Comparison of ENCODE assay signal across 11 cellular contexts in genomic region chr10:4354382-4354812, GRCh38.
DNase-seq lines count a peak whose midpoint lies in the region; ATAC-seq and TF ChIP-seq lines count a peak whose summit lies in the region.
"Had no signal": no experiment of that assay in that cellular context is flagged by ENCODE, and none has a peak within 500 bp of the region (broad histone marks: within the 10 kb centered on the region; RNA-seq: fewer than 3 reads in every experiment).

No MANE protein-coding gene starts in this region.

- peak overlapping the region; percentile 72 for H3K4me2 ChIP-seq in Loucy (ENCODE audit: low read depth, low read length, poor library complexity, severe bottlenecking)

- H3K27me3 ChIP-seq in Loucy (ENCODE audit: insufficient read depth, low read length, poor library complexity, severe bottlenecking) (no peaks in the 10 kb centered on the region), colonic mucosa (no peaks in the 10 kb centered on the region)

- ATAC-seq in mucosa of descending colon: peak; percentile 95
- no peak for ATAC-seq in GM18519 (IDR thresholded peaks at IDR 0.05; ENCODE audit: low FRiP score, unreplicated experiment)
- ATAC-seq: stimulated activated memory B cell treated with anti-CD40 and anti-IgM and Interleukin-4, amounts not matched to agents 10 μg/mL and 1 μg/mL and 100 μg/mL, for 72 hours had no signal

- intact Hi-C loops in colonic mucosa (cut with DNase I) (no loop called here), mucosa of descending colon (cut with DNase I, micrococcal nuclease) (no loop called here), posterior cingulate gyrus (cut with DNase I) (no loop called here)

- H2AFZ ChIP-seq in Loucy (ENCODE audit: low read length): peak overlapping the region; percentile 29; the same call in 1 of the 2 replicates

- H3K27ac ChIP-seq in colonic mucosa: no peak overlapping the region

- TF ChIP-seq CTCF in AG10803 (conservative IDR thresholded peaks at IDR 0.05; ENCODE audit: low read length) (no peak), Loucy (conservative IDR thresholded peaks at IDR 0.05; ENCODE audit: low read length) (no peak), colonic mucosa (IDR thresholded peaks at IDR 0.05) (no peak), mucosa of descending colon (IDR thresholded peaks at IDR 0.05) (no peak)

- DNase-seq in AG10803 (ENCODE audit: low read depth) (peak; percentile 32), colonic mucosa (peak; percentile 27), mucosa of descending colon (peak in 2 of 3 donors; percentile 14 to 22), posterior cingulate gyrus (no peak), nucleus accumbens (lab: John Stamatoyannopoulos, UW) (no peak), NCI-H446 treated with DMSO at 0.1 percent for 48 hours (lab: John Stamatoyannopoulos, UW) (no peak)
- DNase-seq: glutamatergic neuron, NCI-H2171 treated with DMSO at 0.1 percent for 48 hours had no signal

- H3K4me3 ChIP-seq in AG10803 (ENCODE audit: low read length) (no peak overlapping the region), Loucy (ENCODE audit: low read length, poor library complexity, severe bottlenecking) (peak overlapping the region; percentile 55), colonic mucosa (no peak overlapping the region), mucosa of descending colon (no peak overlapping the region)

- H3K79me2 ChIP-seq in Loucy (ENCODE audit: insufficient read depth, low read length): no peaks in the 10 kb centered on the region

- H4K20me1 ChIP-seq in Loucy (ENCODE audit: insufficient read depth, low read length, poor library complexity, severe bottlenecking): no peaks in the 10 kb centered on the region

- H3K36me3 ChIP-seq in Loucy (ENCODE audit: insufficient read depth, low read length) (no peaks in the 10 kb centered on the region), colonic mucosa (no peaks in the 10 kb centered on the region), mucosa of descending colon (ENCODE audit: low read depth) (no peaks in the 10 kb centered on the region)

- peaks cover 15% of the 10 kb centered on the region for H3K4me1 ChIP-seq in Loucy (ENCODE audit: insufficient read depth, low read length, poor library complexity, severe bottlenecking)
- H3K4me1 ChIP-seq in colonic mucosa: no peaks in the 10 kb centered on the region
- no peaks in the 10 kb centered on the region for H3K4me1 ChIP-seq in mucosa of descending colon (ENCODE audit: low read depth)

- H3K9me2 ChIP-seq in Loucy (replicated peaks; ENCODE audit: low read depth, low read length): no peaks in the 10 kb centered on the region

- H3K9me3 ChIP-seq in Loucy (ENCODE audit: insufficient read depth, low read depth, low read length) (no peaks in the 10 kb centered on the region), colonic mucosa (no peaks in the 10 kb centered on the region), mucosa of descending colon (no peaks in the 10 kb centered on the region)

- no peaks in the 10 kb centered on the region for H3F3A ChIP-seq in Loucy (ENCODE audit: low read depth)

- H3K9ac ChIP-seq in Loucy (ENCODE audit: low read depth, low read length, poor library complexity, severe bottlenecking): no peak overlapping the region
- no peak overlapping the region for H3K9ac ChIP-seq in colonic mucosa (ENCODE audit: low read depth in 2 of 2, low read length in 2 of 2)

Comparison
In these comparisons a context has a peak if more than half of its experiments do, and no peak if none do; other contexts are left out.
1. DNase-seq: peak in AG10803 (single experiment), colonic mucosa (single experiment) and mucosa of descending colon (2 of 3); none in posterior cingulate gyrus (0 of 10), nucleus accumbens (0 of 56) and NCI-H446 treated with DMSO at 0.1 percent for 48 hours (single experiment).